ENCODE assay signal across 1 cellular context in the genomic region with DNA sequence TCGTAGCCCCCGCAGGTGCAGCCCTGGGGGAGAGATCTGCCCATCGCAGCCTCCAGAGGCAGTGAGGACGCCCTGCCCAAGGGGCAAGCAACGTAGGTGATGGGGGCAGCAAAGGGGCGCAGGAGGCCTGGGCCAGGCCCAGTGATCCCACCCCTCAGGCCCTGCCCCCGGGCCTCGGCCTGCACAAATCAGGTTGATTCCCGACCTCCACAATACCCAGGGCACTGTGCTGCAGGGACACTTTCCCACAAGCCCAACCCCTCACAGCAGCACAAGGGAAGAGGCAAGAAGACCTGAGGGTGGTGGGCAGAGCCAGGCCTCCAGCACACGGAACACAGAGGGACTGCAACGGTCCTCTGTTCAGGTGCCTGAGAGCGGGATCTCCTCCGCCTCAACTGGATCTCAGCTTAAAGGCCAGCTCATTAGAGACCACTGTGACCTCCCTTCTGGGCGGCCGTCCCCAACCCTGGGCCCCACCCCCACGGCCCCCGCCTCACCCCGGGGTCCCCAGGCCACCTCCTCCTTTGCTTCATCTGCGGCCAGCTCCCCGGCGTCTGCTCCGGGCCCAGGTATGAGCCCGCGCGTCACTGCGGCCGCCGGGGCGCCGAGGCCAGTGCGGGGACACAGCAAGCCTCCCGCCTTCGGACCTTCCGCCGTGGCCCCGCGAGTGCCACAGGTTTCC.
TF ChIP-seq lines count a peak whose summit lies in the region.

No MANE protein-coding gene starts in this region.

TF ChIP-seq in K562, 482 proteins besides CTCF, POLR2A, EP300 and RAD21 (continued from another document):
- TF ChIP-seq, protein P1, sequence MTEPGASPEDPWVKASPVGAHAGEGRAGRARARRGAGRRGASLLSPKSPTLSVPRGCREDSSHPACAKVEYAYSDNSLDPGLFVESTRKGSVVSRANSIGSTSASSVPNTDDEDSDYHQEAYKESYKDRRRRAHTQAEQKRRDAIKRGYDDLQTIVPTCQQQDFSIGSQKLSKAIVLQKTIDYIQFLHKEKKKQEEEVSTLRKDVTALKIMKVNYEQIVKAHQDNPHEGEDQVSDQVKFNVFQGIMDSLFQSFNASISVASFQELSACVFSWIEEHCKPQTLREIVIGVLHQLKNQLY (CRISPR knock-in tag; conservative IDR thresholded peaks at IDR 0.05): 0 out of 4 replicates have a peak, but pooled peaks of 1 of the 2 experiments have one; percentile 78
- TF ChIP-seq POLR2AphosphoS5 (IDR thresholded peaks at IDR 0.05; ENCODE audit: control insufficient read depth, insufficient read depth, low read depth, low read length) (0 out of 2 replicates have a peak, but pooled peaks have one; percentile 20), KDM5B (IDR thresholded peaks at IDR 0.05; ENCODE audit: insufficient replicate concordance, low read depth, low read length) (peak; percentile 24)
TF ChIP-seq in K562: peak in this region for 22.
